ENCODE assay signal across 8 cellular contexts in genomic region chr5:82364497-82364896, GRCh38.
DNase-seq lines count a peak whose midpoint lies in the region; ATAC-seq and TF ChIP-seq lines count a peak whose summit lies in the region.
"Had no signal": no experiment of that assay in that cellular context is flagged by ENCODE, and none has a peak within 500 bp of the region (broad histone marks: within the 10 kb centered on the region; RNA-seq: fewer than 3 reads in every experiment).

No MANE protein-coding gene starts in this region.

- TF ChIP-seq CTCF in foreskin fibroblast (IDR thresholded peaks at IDR 0.05; ENCODE audit: low read depth, low read length) (peak; percentile 60), smooth muscle cell (IDR thresholded peaks at IDR 0.05; ENCODE audit: borderline replicate concordance, insufficient read depth, poor library complexity, severe bottlenecking) (peak; percentile 56)

- DNase-seq in H7 (peak; percentile 31), SJCRH30 (peak; percentile 26 to 56), foreskin fibroblast (peak; percentile 50 to 81), smooth muscle cell (lab: John Stamatoyannopoulos, UW; ENCODE audit: unreplicated experiment) (no peak), NCI-H2107 (lab: John Stamatoyannopoulos, UW) (no peak)

- WGBS in smooth muscle cell (ENCODE audit: low lambda C conversion rate): 49% methylated on average over 5 of the region's 5 CpGs

- no peak overlapping the region for H3K4me3 ChIP-seq in H7 (ENCODE audit: insufficient read depth, low read depth, low read length)
- no peak overlapping the region for H3K4me3 ChIP-seq in SJCRH30
- no peak overlapping the region for H3K4me3 ChIP-seq in foreskin fibroblast (ENCODE audit: low read depth in 1 of 2, low read length in 2 of 2)
- no peak overlapping the region for H3K4me3 ChIP-seq in smooth muscle cell

- no peaks in the 10 kb centered on the region for H4K20me1 ChIP-seq in smooth muscle cell (ENCODE audit: low read depth)

- H3K27me3 ChIP-seq in H7 (ENCODE audit: control insufficient read depth, insufficient read depth, low read length) (no peaks in the 10 kb centered on the region), SJCRH30 (no peaks in the 10 kb centered on the region), smooth muscle cell (ENCODE audit: low read depth) (no peaks in the 10 kb centered on the region)

- H3K27ac ChIP-seq in SJCRH30 (no peak overlapping the region), smooth muscle cell (ENCODE audit: low read depth) (peak overlapping the region; percentile 90)

- H3F3A ChIP-seq in smooth muscle cell (ENCODE audit: low read depth): no peaks in the 10 kb centered on the region

- ATAC-seq in HG02588 (IDR thresholded peaks at IDR 0.05; ENCODE audit: unreplicated experiment) (no peak), HG02870 (IDR thresholded peaks at IDR 0.05; ENCODE audit: unreplicated experiment) (no peak)
- ATAC-seq: natural killer cell treated with Interleukin-12 subunit alpha and Interleukin-12 subunit beta and Interleukin-15 and Interleukin-18, amount 100 ng/mL, for 72 hours had no signal

- H3K9ac ChIP-seq in smooth muscle cell (ENCODE audit: low read depth): peak overlapping the region; percentile 70

- peak overlapping the region; percentile 54 for H2AFZ ChIP-seq in smooth muscle cell (ENCODE audit: low read depth)

- H3K36me3 ChIP-seq in H7 (replicated peaks; ENCODE audit: control insufficient read depth, insufficient read depth, low read length) (no peaks in the 10 kb centered on the region), SJCRH30 (no peaks in the 10 kb centered on the region), smooth muscle cell (ENCODE audit: low read depth) (no peaks in the 10 kb centered on the region)

- H3K9me3 ChIP-seq in SJCRH30 (replicated peaks): no peaks in the 10 kb centered on the region
- no peaks in the 10 kb centered on the region for H3K9me3 ChIP-seq in smooth muscle cell (replicated peaks; ENCODE audit: low read depth)

- peaks cover 9% of the 10 kb centered on the region for H3K79me2 ChIP-seq in smooth muscle cell (ENCODE audit: low read depth)

- H3K4me2 ChIP-seq in smooth muscle cell: peak overlapping the region; percentile 28

- H3K4me1 ChIP-seq in SJCRH30 (no peaks in the 10 kb centered on the region), smooth muscle cell (ENCODE audit: low read depth) (peaks cover 18% of the 10 kb centered on the region)

Comparison
In these comparisons a context has a peak if more than half of its experiments do, and no peak if none do; other contexts are left out.
1. DNase-seq: peak in H7 (single experiment), SJCRH30 (2 of 2) and foreskin fibroblast (2 of 2); none in smooth muscle cell (single experiment) and NCI-H2107 (single experiment).